ENCODE assay signal across 1 cellular context in genomic region chr1:31434101-31434871, GRCh38.
A peak's percentile ranks its signal among the peaks of the same experiment; 100 is the strongest.
TF ChIP-seq lines count a peak whose summit lies in the region.

No MANE protein-coding gene starts in this region.

TF ChIP-seq in HepG2, 621 proteins besides CTCF, POLR2A, EP300 and RAD21 (continued from another document):
- TF ChIP-seq MXI1 (IDR thresholded peaks at IDR 0.05; ENCODE audit: borderline replicate concordance, low read depth, low read length) (peak; percentile 36; the same call in 1 of the 3 replicates), HOMEZ (CRISPR knock-in tag; IDR thresholded peaks at IDR 0.05; ENCODE audit: low read depth) (no peak), JUNB (CRISPR knock-in tag; IDR thresholded peaks at IDR 0.05; ENCODE audit: borderline replicate concordance) (no peak), TCF12 (IDR thresholded peaks at IDR 0.05) (no peak), TCF12 (CRISPR knock-in tag; IDR thresholded peaks at IDR 0.05) (peak; percentile 96), PCBP1 (IDR thresholded peaks at IDR 0.05; ENCODE audit: borderline replicate concordance, low read depth, low read length) (peak; percentile 90; the same call in 1 of the 2 replicates), ZNF614 (CRISPR knock-in tag; IDR thresholded peaks at IDR 0.05; ENCODE audit: borderline replicate concordance) (0 out of 2 replicates have a peak, but pooled peaks have one; percentile 22), RFXANK (CRISPR knock-in tag; IDR thresholded peaks at IDR 0.05) (no peak), ZFP82 (CRISPR knock-in tag; IDR thresholded peaks at IDR 0.05; ENCODE audit: borderline replicate concordance) (no peak), CREB3 (CRISPR knock-in tag; IDR thresholded peaks at IDR 0.05) (no peak), NCOR1 (IDR thresholded peaks at IDR 0.05; ENCODE audit: borderline replicate concordance, low read length) (no peak; the same call in 1 of the 2 replicates), ZNF552 (CRISPR knock-in tag; IDR thresholded peaks at IDR 0.05; ENCODE audit: borderline replicate concordance) (no peak), ZNF615 (CRISPR knock-in tag; IDR thresholded peaks at IDR 0.05; ENCODE audit: borderline replicate concordance) (no peak), ZNF430 (CRISPR knock-in tag; IDR thresholded peaks at IDR 0.05) (peak; percentile 62; the same call in 1 of the 2 replicates), ZFP90 (CRISPR knock-in tag; IDR thresholded peaks at IDR 0.05; ENCODE audit: borderline replicate concordance) (no peak), ZNF709 (CRISPR knock-in tag; IDR thresholded peaks at IDR 0.05) (no peak), PAF1 (CRISPR knock-in tag; IDR thresholded peaks at IDR 0.05) (no peak), ZNF205 (CRISPR knock-in tag; IDR thresholded peaks at IDR 0.05) (peak; percentile 18; the same call in 1 of the 2 replicates), CREBL2 (CRISPR knock-in tag; IDR thresholded peaks at IDR 0.05; ENCODE audit: borderline replicate concordance) (no peak), BCL6 (CRISPR knock-in tag; IDR thresholded peaks at IDR 0.05) (peak; percentile 60), NR2F6 (IDR thresholded peaks at IDR 0.05) (peak; percentile 73), NR2F6 (CRISPR knock-in tag; IDR thresholded peaks at IDR 0.05) (peak; percentile 87), ZNF496 (CRISPR knock-in tag; IDR thresholded peaks at IDR 0.05; ENCODE audit: insufficient replicate concordance) (no peak), TBP (CRISPR knock-in tag; IDR thresholded peaks at IDR 0.05) (no peak), MAX (IDR thresholded peaks at IDR 0.05) (peak; percentile 63; the same call in 1 of the 2 replicates), NFRKB (IDR thresholded peaks at IDR 0.05) (no peak), ERF (CRISPR knock-in tag; IDR thresholded peaks at IDR 0.05) (peak; percentile 49; the same call in 1 of the 2 replicates), HMGXB4 (CRISPR knock-in tag; IDR thresholded peaks at IDR 0.05; ENCODE audit: borderline replicate concordance in 1 of 2, low read depth in 1 of 2) (peak in 1 of 2 experiments; percentile 59; a peak in 1 of 4 replicates), NONO (IDR thresholded peaks at IDR 0.05) (no peak), NONO (CRISPR knock-in tag; conservative IDR thresholded peaks at IDR 0.05) (peak; percentile 87), RAD51 (IDR thresholded peaks at IDR 0.05; ENCODE audit: borderline replicate concordance) (no peak), ZNF292 (CRISPR knock-in tag; IDR thresholded peaks at IDR 0.05; ENCODE audit: borderline replicate concordance, low read depth) (no peak), ZNF598 (CRISPR knock-in tag; IDR thresholded peaks at IDR 0.05; ENCODE audit: borderline replicate concordance) (no peak), CERS6 (CRISPR knock-in tag; IDR thresholded peaks at IDR 0.05) (no peak), ZNF879 (CRISPR knock-in tag; IDR thresholded peaks at IDR 0.05) (no peak), ATF4 (CRISPR knock-in tag; IDR thresholded peaks at IDR 0.05) (no peak), ZNF547 (CRISPR knock-in tag; IDR thresholded peaks at IDR 0.05) (no peak), ATF6 (CRISPR knock-in tag; conservative IDR thresholded peaks at IDR 0.05) (no peak), ZFP62 (CRISPR knock-in tag; IDR thresholded peaks at IDR 0.05) (no peak), SNAI1 (CRISPR knock-in tag; IDR thresholded peaks at IDR 0.05; ENCODE audit: borderline replicate concordance) (no peak), U2AF1 (optimal IDR thresholded peaks at IDR 0.05; ENCODE audit: low read depth, low read length) (peak; percentile 77), MTA1 (CRISPR knock-in tag; IDR thresholded peaks at IDR 0.05; ENCODE audit: borderline replicate concordance) (peak; percentile 99), AKAP8 (CRISPR knock-in tag; IDR thresholded peaks at IDR 0.05) (0 out of 2 replicates have a peak, but pooled peaks have one; percentile 48), MXD1 (CRISPR knock-in tag; IDR thresholded peaks at IDR 0.05) (no peak), THAP11 (CRISPR knock-in tag; IDR thresholded peaks at IDR 0.05) (peak; percentile 42; the same call in 1 of the 2 replicates)
